In the genomic region with DNA sequence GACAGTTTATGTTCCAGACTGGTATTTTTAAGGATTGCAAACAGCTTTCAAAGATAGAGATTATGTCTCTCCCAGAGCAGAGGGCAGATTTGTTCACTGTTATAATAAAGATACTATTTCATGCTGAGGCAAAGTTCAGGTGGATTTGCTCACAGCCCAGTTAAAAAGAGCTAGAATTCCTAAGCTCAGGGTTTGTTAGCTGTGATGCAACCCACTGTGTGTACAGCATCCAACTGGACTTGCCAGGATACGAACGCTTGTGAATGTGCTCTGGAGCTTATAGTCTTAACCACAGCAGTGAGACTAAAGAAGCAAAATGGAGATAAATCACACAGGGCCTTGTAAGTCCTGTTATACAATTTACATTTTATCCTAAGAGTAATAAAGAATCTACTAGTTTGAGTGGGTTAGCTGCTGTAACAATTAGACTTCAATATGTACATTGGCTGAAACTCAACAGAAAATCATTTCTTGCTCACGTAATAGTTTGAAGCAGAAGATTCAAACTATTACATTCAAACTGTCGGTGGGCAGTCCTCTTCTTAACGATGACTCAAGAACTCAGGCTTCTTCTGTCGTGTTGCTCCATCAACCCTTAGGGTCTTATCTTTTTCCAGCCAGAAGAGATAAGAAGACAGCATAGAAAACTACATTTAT, we compare ENCODE assay signal across 19 cellular contexts.
DNase-seq lines count a peak whose midpoint lies in the region; ATAC-seq, FAIRE-seq and TF ChIP-seq lines count a peak whose summit lies in the region.
"Had no signal": no experiment of that assay in that cellular context is flagged by ENCODE, and none has a peak within 500 bp of the region (broad histone marks: within the 10 kb centered on the region; RNA-seq: fewer than 3 reads in every experiment).

No MANE protein-coding gene starts in this region.

- ATAC-seq in IMR-90 (ENCODE audit: low read depth) (peak; percentile 62), HepG2 (peak; percentile 96), GM21367 (IDR thresholded peaks at IDR 0.05; ENCODE audit: unreplicated experiment) (no peak)
- ATAC-seq: A549 had no signal

- FAIRE-seq in HepG2 (lab: Jason Lieb, UNC) = peak; percentile 86
- FAIRE-seq: A549, D721Med, G401.6, GM12891, GM19239 had no signal

- H3K79me2 ChIP-seq in fibroblast of lung (ENCODE audit: control insufficient read depth, insufficient read depth, low read length) = no peaks in the 10 kb centered on the region
- no peaks in the 10 kb centered on the region for H3K79me2 ChIP-seq in HepG2 (ENCODE audit: insufficient read depth, low read length)
- H3K79me2 ChIP-seq in osteoblast (ENCODE audit: insufficient read depth, low read length) = no peaks in the 10 kb centered on the region

- no peak overlapping the region for H3K4me3 ChIP-seq in IMR-90 (ENCODE audit: insufficient read depth, low read depth, low read length)
- H3K4me3 ChIP-seq in fibroblast of lung (replicated peaks in 1 of 4; ENCODE audit: control extremely low read depth in 1 of 4, insufficient read depth in 1 of 4, low read depth in 3 of 4, low read length in 4 of 4) = no peak overlapping the region
- no peak overlapping the region for H3K4me3 ChIP-seq in HepG2 (replicated peaks in 1 of 3; ENCODE audit: insufficient read depth in 1 of 3, low read depth in 2 of 3, low read length in 3 of 3)
- H3K4me3 ChIP-seq in osteoblast (ENCODE audit: insufficient read depth, low read length) = no peak overlapping the region
- no peak overlapping the region for H3K4me3 ChIP-seq in tibial nerve
- H3K4me3 ChIP-seq: A549, GM23248, HAP-1 had no signal

- H3K36me3 ChIP-seq in IMR-90 (ENCODE audit: control insufficient read depth, insufficient read depth, low read length) (no peaks in the 10 kb centered on the region), fibroblast of lung (ENCODE audit: control insufficient read depth, insufficient read depth, low read length) (no peaks in the 10 kb centered on the region), HepG2 (replicated peaks in 1 of 2; ENCODE audit: control insufficient read depth in 1 of 2, insufficient read depth in 2 of 2, low read length in 2 of 2) (no peaks in the 10 kb centered on the region), osteoblast (ENCODE audit: insufficient read depth, low read length) (no peaks in the 10 kb centered on the region), tibial nerve (no peaks in the 10 kb centered on the region)
- H3K36me3 ChIP-seq: HAP-1 had no signal

- H3K23ac ChIP-seq in IMR-90 (ENCODE audit: low read depth, low read length) = no peak overlapping the region

- TF ChIP-seq EP300 in HepG2 (IDR thresholded peaks at IDR 0.05; ENCODE audit: low read depth in 2 of 2, low read length in 2 of 2) (no peak), HepG2 (CRISPR knock-in tag; IDR thresholded peaks at IDR 0.05; ENCODE audit: borderline replicate concordance) (no peak), tibial nerve (IDR thresholded peaks at IDR 0.05) (no peak)

- no peak overlapping the region for H2AK9ac ChIP-seq in IMR-90 (replicated peaks; ENCODE audit: low read depth, low read length, poor library complexity)

- no peak overlapping the region for H3K27ac ChIP-seq in IMR-90 (ENCODE audit: insufficient read depth, low read length)
- H3K27ac ChIP-seq in fibroblast of lung (ENCODE audit: insufficient read depth, low read length) = no peak overlapping the region
- H3K27ac ChIP-seq in HepG2 (ENCODE audit: extremely low read length, insufficient read depth, low read length) = no peak overlapping the region
- H3K27ac ChIP-seq in osteoblast (ENCODE audit: low read depth, low read length) = no peak overlapping the region
- H3K27ac ChIP-seq in tibial nerve = no peak overlapping the region
- H3K27ac ChIP-seq: 22Rv1, A549, C4-2B, GM23248 had no signal

- TF ChIP-seq RAD21 in IMR-90 (IDR thresholded peaks at IDR 0.05; ENCODE audit: low read length) (no peak), HepG2 (CRISPR knock-in tag; IDR thresholded peaks at IDR 0.05) (no peak)

- no peak overlapping the region for H2BK20ac ChIP-seq in IMR-90 (ENCODE audit: low read depth, low read length)

- H3K9me3 ChIP-seq in IMR-90 (ENCODE audit: control insufficient read depth, insufficient read depth, low read length) (peaks cover 7% of the 10 kb centered on the region; the same call in 1 of the 2 replicates), fibroblast of lung (ENCODE audit: control insufficient read depth, insufficient read depth, low read depth, low read length) (no peaks in the 10 kb centered on the region), HepG2 (ENCODE audit: low read length) (peaks cover 10% of the 10 kb centered on the region), osteoblast (ENCODE audit: low read depth, low read length) (no peaks in the 10 kb centered on the region), tibial nerve (peaks cover 0 to 6% (median 0%) of the 10 kb centered on the region in 4 donors)
- H3K9me3 ChIP-seq: A549, Caco-2 had no signal

- H3K18ac ChIP-seq in IMR-90 (ENCODE audit: low read depth, low read length) = no peak overlapping the region

- H3K27me3 ChIP-seq in IMR-90 (ENCODE audit: control insufficient read depth, insufficient read depth, low read length) (no peaks in the 10 kb centered on the region), fibroblast of lung (ENCODE audit: control insufficient read depth, insufficient read depth, low read length) (no peaks in the 10 kb centered on the region), HepG2 (ENCODE audit: control insufficient read depth in 1 of 2, insufficient read depth in 2 of 2, low read length in 2 of 2) (no peaks in the 10 kb centered on the region), osteoblast (ENCODE audit: insufficient read depth, low read length) (no peaks in the 10 kb centered on the region), tibial nerve (no peaks in the 10 kb centered on the region)

- H3K9me1 ChIP-seq in IMR-90 (ENCODE audit: insufficient read depth, low read length) = no peaks in the 10 kb centered on the region

- CTCF ChIA-PET in IMR-90 (lab: Yijun Ruan, JAX) (no interaction called here), HepG2 (lab: Yijun Ruan, JAX; ENCODE audit: low intra/inter-chr PET ratio, low total read pairs) (no interaction called here)

- H3K4ac ChIP-seq in IMR-90 (ENCODE audit: low read depth, low read length) = no peak overlapping the region

- no peak overlapping the region for H4K8ac ChIP-seq in IMR-90 (ENCODE audit: low read depth in 2 of 2, low read length in 2 of 2)

- no peak overlapping the region for H3K14ac ChIP-seq in IMR-90 (replicated peaks; ENCODE audit: low read depth, low read length)

- no peak overlapping the region for H3K56ac ChIP-seq in IMR-90 (ENCODE audit: extremely low read depth, insufficient read depth, low read length)

- in situ Hi-C loops in IMR-90 (cut with MboI; ENCODE audit: low sequenced_read_pairs) (no loop called here), HepG2 (cut with HindIII; ENCODE audit: extremely low pct_ligation_motif_present, low pct_unique_long_range_greater_than_20kb) (no loop called here)

- BruUV-seq in IMR-90 (replicated peaks; lab: Mats Ljungman, UMichigan) = no TSS peak
- no TSS peak for BruUV-seq in HepG2 (replicated peaks; lab: Mats Ljungman, UMichigan)

- H3K4me2 ChIP-seq in IMR-90 (ENCODE audit: low read depth, low read length) (no peak overlapping the region), fibroblast of lung (ENCODE audit: extremely low read depth, insufficient read depth, low read length) (no peak overlapping the region), HepG2 (ENCODE audit: low read depth, low read length) (no peak overlapping the region), osteoblast (ENCODE audit: insufficient read depth, low read length) (no peak overlapping the region)
- H3K4me2 ChIP-seq: A549 had no signal

- no peak overlapping the region for H4K91ac ChIP-seq in IMR-90 (ENCODE audit: insufficient read depth, low read depth, low read length)

- TF ChIP-seq POLR2A in IMR-90 (IDR thresholded peaks at IDR 0.05; ENCODE audit: low read depth, low read length) (no peak), HepG2 (IDR thresholded peaks at IDR 0.05; ENCODE audit: insufficient read depth in 1 of 2, low read depth in 2 of 2, low read length in 2 of 2) (no peak), tibial nerve (IDR thresholded peaks at IDR 0.05) (no peak)

- intact Hi-C loops in IMR-90 (cut with micrococcal nuclease) = no loop called here
- intact Hi-C loops in HepG2 (cut with micrococcal nuclease; ENCODE audit: unreplicated experiment) = no loop called here

- no peak overlapping the region for H4K5ac ChIP-seq in IMR-90 (ENCODE audit: low read depth, low read length)

- no peaks in the 10 kb centered on the region for H4K20me1 ChIP-seq in IMR-90 (ENCODE audit: insufficient read depth, low read length)
- H4K20me1 ChIP-seq in fibroblast of lung (ENCODE audit: control insufficient read depth, extremely low read depth, insufficient read depth, low read length) = no peaks in the 10 kb centered on the region
- no peaks in the 10 kb centered on the region for H4K20me1 ChIP-seq in HepG2 (ENCODE audit: insufficient read depth, low read length)
- H4K20me1 ChIP-seq in osteoblast (ENCODE audit: insufficient read depth, low read length) = no peaks in the 10 kb centered on the region

- H2AK5ac ChIP-seq in IMR-90 (ENCODE audit: low read depth, low read length) = no peak overlapping the region

- H2BK15ac ChIP-seq in IMR-90 (ENCODE audit: low read depth, low read length) = no peak overlapping the region

- WGBS in IMR-90 (ENCODE audit: extremely low coverage in 2 of 2, insufficient read length in 1 of 2), 2 experiments = no CpG with 5 or more reads among the region's 6 CpGs
- 4% methylated on average over 6 of the region's 6 CpGs for WGBS in HepG2 (ENCODE audit: low lambda C conversion rate)
- WGBS in tibial nerve, 2 donors = 89 to 90% methylated on average over 6 of the region's 6 CpGs

- H3K9ac ChIP-seq in IMR-90 (ENCODE audit: low read depth, low read length) (no peak overlapping the region), fibroblast of lung (ENCODE audit: insufficient read depth, low read length) (no peak overlapping the region), HepG2 (ENCODE audit: insufficient read depth, low read depth, low read length) (no peak overlapping the region)
- H3K9ac ChIP-seq: GM23248 had no signal

- no peaks in the 10 kb centered on the region for H3K79me1 ChIP-seq in IMR-90 (ENCODE audit: low read depth in 1 of 2, low read length in 2 of 2)

- TF ChIP-seq CTCF in IMR-90 (conservative IDR thresholded peaks at IDR 0.05; ENCODE audit: low read depth, low read length) = no peak
- TF ChIP-seq CTCF in fibroblast of lung (conservative IDR thresholded peaks at IDR 0.05 in 1 of 2, IDR thresholded peaks at IDR 0.05 in 1 of 2; ENCODE audit: low read depth in 1 of 2, low read length in 2 of 2) = no peak
- TF ChIP-seq CTCF in HepG2 (CRISPR knock-in tag; IDR thresholded peaks at IDR 0.05) = no peak
- no peak for TF ChIP-seq CTCF in osteoblast (IDR thresholded peaks at IDR 0.05; ENCODE audit: extremely low read depth, low read depth, low read length)
- no peak for TF ChIP-seq CTCF in tibial nerve (IDR thresholded peaks at IDR 0.05)

- dilution Hi-C loops in IMR-90 (cut with HindIII; ENCODE audit: low sequenced_read_pairs, unreplicated experiment) = no loop called here

- H2BK5ac ChIP-seq in IMR-90 (ENCODE audit: low read depth, low read length, poor library complexity, severe bottlenecking) = no peak overlapping the region

- no peak overlapping the region for H2AFZ ChIP-seq in IMR-90 (replicated peaks; ENCODE audit: low read length, poor library complexity)
- H2AFZ ChIP-seq in fibroblast of lung (ENCODE audit: low read length) = no peak overlapping the region
- H2AFZ ChIP-seq in HepG2 (ENCODE audit: low read length) = no peak overlapping the region
- H2AFZ ChIP-seq in osteoblast (ENCODE audit: low read length) = no peak overlapping the region
- H2AFZ ChIP-seq: GM23248 had no signal

- POLR2A ChIA-PET in IMR-90 (lab: Charles Lee; ENCODE audit: unreplicated experiment) = no interaction called here
- POLR2A ChIA-PET in HepG2 (lab: Yijun Ruan, JAX) = no interaction called here

- H2BK120ac ChIP-seq in IMR-90 (ENCODE audit: low read depth, low read length) = no peak overlapping the region

- DNase-seq in IMR-90 = peak; percentile 42
- DNase-seq in fibroblast of lung (ENCODE audit: low read depth in 2 of 2) = peak; percentile 7 to 28
- peak; percentile 36 for DNase-seq in HepG2 (ENCODE audit: low spot score)
- DNase-seq in osteoblast (ENCODE audit: insufficient read length, low spot score, missing footprints) = peak; percentile 23
- no peak for DNase-seq in NCI-H1436 (lab: John Stamatoyannopoulos, UW)
- DNase-seq in tibial nerve (ENCODE audit: low spot score in 2 of 2) = no peak
- DNase-seq: AML-193; CD4-positive, alpha-beta T cell; GM23248 had no signal

- H3K4me1 ChIP-seq in IMR-90 (ENCODE audit: control insufficient read depth, insufficient read depth, low read length) (no peaks in the 10 kb centered on the region; the same call in 1 of the 2 replicates), fibroblast of lung (ENCODE audit: control insufficient read depth, extremely low read depth, insufficient read depth, low read length) (no peaks in the 10 kb centered on the region), HepG2 (ENCODE audit: insufficient read depth, low read length) (no peaks in the 10 kb centered on the region), osteoblast (ENCODE audit: insufficient read depth, low read length) (no peaks in the 10 kb centered on the region), tibial nerve (no peaks in the 10 kb centered on the region)
- H3K4me1 ChIP-seq: A549, Caco-2, HAP-1 had no signal

Comparison
In these comparisons a context has a peak if more than half of its experiments do, and no peak if none do; other contexts are left out.
1. DNase-seq: peak in IMR-90 (single experiment), fibroblast of lung (2 of 2), HepG2 (single experiment) and osteoblast (single experiment); none in NCI-H1436 (single experiment) and tibial nerve (0 of 2).